25 cellular contexts compared by ENCODE assay signal in the genomic region with DNA sequence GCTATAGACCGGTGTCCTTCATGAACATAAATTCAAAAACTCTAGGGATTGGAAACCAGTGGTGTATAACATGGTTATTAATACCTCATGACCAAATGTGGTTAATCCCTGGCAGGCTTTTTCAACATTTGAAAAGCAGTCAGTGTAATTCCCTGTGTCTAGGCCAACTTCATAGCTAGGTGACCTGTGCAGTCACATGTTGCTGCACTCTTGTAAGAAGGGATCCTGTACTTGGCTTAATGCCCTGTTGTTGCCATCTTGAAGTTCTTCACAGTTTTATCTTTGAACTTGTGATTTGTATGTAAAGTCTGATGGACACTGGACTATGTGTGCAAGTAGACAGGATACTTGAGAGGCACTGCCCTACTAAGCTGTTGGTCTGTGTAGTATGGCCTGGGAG.
"Had no signal": no experiment of that assay in that cellular context is flagged by ENCODE, and none has a peak within 500 bp of the region (broad histone marks: within the 10 kb centered on the region; RNA-seq: fewer than 3 reads in every experiment).

No MANE protein-coding gene starts in this region.

- DNase-seq: activated CD4-positive, alpha-beta memory T cell treated with anti-CD3 and anti-CD28 coated beads for 36 hours; activated CD4-positive, alpha-beta T cell treated with anti-CD3 and anti-CD28 coated beads, Interleukin-2, amount 10 ng/mL, durations not matched to agents 7 days and 5 days; activated CD4-positive, CD25-positive, alpha-beta regulatory T cell; activated CD8-positive, alpha-beta memory T cell treated with anti-CD3 and anti-CD28 coated beads for 24 hours; activated gamma-delta T cell; activated naive CD4-positive, alpha-beta T cell treated with anti-CD3 and anti-CD28 coated beads for 36 hours; activated T-cell treated with anti-CD3 and anti-CD28 coated beads, Interleukin-2, amount 50 U/mL, for 48 hours; amygdala; MG63; NCI-H1105; NCI-H1436; NCI-H1694 treated with DMSO at 0.1 percent for 48 hours; NCI-H2029 treated with DMSO at 0.1 percent for 48 hours; NCI-H345; NCI-H510A; NCI-H526 treated with DMSO at 0.1 percent for 48 hours; Peyer's patch; SHP77; T-cell; T-helper 2 cell; T1000 had no signal

- H3K4me1 ChIP-seq: Peyer's patch had no signal

- H3K27me3 ChIP-seq: cardiac muscle cell, MG63, Peyer's patch had no signal

- FAIRE-seq: astrocyte had no signal

- H3K27ac ChIP-seq: cardiac muscle cell, Peyer's patch, RWPE1, VCaP had no signal

- H3K4me3 ChIP-seq: cardiac muscle cell, MG63, Peyer's patch had no signal
